ENCODE assay signal across 24 cellular contexts in the genomic region with DNA sequence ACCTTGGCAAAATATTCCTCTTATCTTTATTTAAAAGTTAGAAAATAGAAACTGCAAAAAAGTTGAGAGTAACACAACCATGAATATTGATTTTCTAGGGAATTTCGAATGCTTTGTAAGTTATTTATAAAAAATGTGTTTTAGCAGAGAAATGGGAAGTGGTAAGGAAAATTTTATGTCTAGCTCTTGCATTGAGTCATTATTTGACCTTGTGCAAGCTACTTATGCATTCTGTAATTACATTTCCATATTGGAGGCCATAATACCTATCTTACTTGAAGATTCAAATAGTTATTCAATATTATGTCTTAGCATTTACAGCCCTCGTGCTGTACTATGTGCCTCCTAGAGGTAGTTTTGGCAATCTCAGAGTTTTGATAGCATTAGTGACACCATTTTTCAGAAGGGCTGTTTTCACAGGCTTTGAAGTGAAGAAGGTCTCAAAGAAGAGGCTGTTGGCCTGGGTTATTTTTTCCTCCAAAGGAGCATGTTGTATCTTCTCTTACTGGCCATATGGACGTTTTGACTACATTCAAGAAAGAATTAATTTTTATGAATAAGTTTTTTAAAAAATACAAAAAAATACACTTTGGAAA.
"Had no signal": no experiment of that assay in that cellular context is flagged by ENCODE, and none has a peak within 500 bp of the region (broad histone marks: within the 10 kb centered on the region; RNA-seq: fewer than 3 reads in every experiment).

No MANE protein-coding gene starts in this region.

- ATAC-seq: activated CD8-positive, alpha-beta T cell treated with anti-CD3 and anti-CD28 coated beads for 36 hours; activated T-cell treated with anti-CD3 and anti-CD28 coated beads, Interleukin-2, amount 50 U/mL, for 72 hours; left cardiac atrium; left ventricle myocardium superior; right lobe of liver; stimulated activated naive CD8-positive, alpha-beta T cell treated with anti-CD3 and anti-CD28 coated beads, Interleukin-15, Interleukin-2, amounts not matched to agents 100 U/mL and 50 U/mL, for 24 hours; WTC11 had no signal

- H3K27ac ChIP-seq: epithelial cell of prostate, ovary, right lobe of liver, testis, transverse colon, uterus had no signal

- H3K27me3 ChIP-seq: ovary, right lobe of liver, testis, uterus had no signal

- H3K4me1 ChIP-seq: right lobe of liver, testis, transverse colon, uterus had no signal

- H3K4me1 Mint-ChIP-seq: WTC11 had no signal

- H3K36me3 ChIP-seq: ovary, right lobe of liver, transverse colon, uterus had no signal

- H3K9me3 Mint-ChIP-seq: activated CD8-positive, alpha-beta T cell treated with anti-CD3 and anti-CD28 coated beads for 36 hours; activated T-cell treated with anti-CD3 and anti-CD28 coated beads, Interleukin-2, amount 50 U/mL, for 72 hours had no signal

- H3K27me3 Mint-ChIP-seq: activated naive CD8-positive, alpha-beta T cell had no signal

- H3K4me3 ChIP-seq: ovary, right lobe of liver, testis, transverse colon, uterus had no signal

- H3K4me3 Mint-ChIP-seq: activated CD8-positive, alpha-beta T cell treated with anti-CD3 and anti-CD28 coated beads for 36 hours; activated naive CD8-positive, alpha-beta T cell; activated T-cell treated with anti-CD3 and anti-CD28 coated beads, Interleukin-2, amount 50 U/mL, for 72 hours; WTC11 had no signal

- H3K9me3 ChIP-seq: ovary, right lobe of liver, testis, transverse colon, uterus had no signal

- H3K27ac Mint-ChIP-seq: activated CD8-positive, alpha-beta T cell treated with anti-CD3 and anti-CD28 coated beads for 36 hours; activated naive CD8-positive, alpha-beta T cell; activated T-cell treated with anti-CD3 and anti-CD28 coated beads, Interleukin-2, amount 50 U/mL, for 72 hours; progenitor cell of endocrine pancreas; WTC11 had no signal

- DNase-seq: activated CD4-positive, alpha-beta T cell treated with anti-CD3 and anti-CD28 coated beads, Interleukin-2, amount 50 U/mL, for 1 hour; activated CD8-positive, alpha-beta T cell treated with anti-CD3 and anti-CD28 coated beads for 36 hours; activated effector memory CD4-positive, alpha-beta T cell treated with Interleukin-2 at 50 U/mL for 16 hours; activated naive CD4-positive, alpha-beta T cell treated with Interleukin-2 at 50 U/mL for 16 hours; activated T-cell treated with anti-CD3 and anti-CD28 coated beads for 4 hours; activated T-cell treated with anti-CD3 and anti-CD28 coated beads, Interleukin-2, amount 50 U/mL, for 72 hours; anterior cingulate cortex; dermis blood vessel endothelial cell; effector CD4-positive, alpha-beta T cell; left cardiac atrium; left ventricle myocardium superior; mammary epithelial cell; ovary; right lobe of liver; stimulated activated CD4-positive, alpha-beta T cell treated with anti-CD3 and anti-CD28 coated beads, Interleukin-2, amount 100 ng/mL, for 48 hours; stimulated activated naive CD8-positive, alpha-beta T cell treated with anti-CD3 and anti-CD28 coated beads, Interleukin-15, Interleukin-2, amounts not matched to agents 100 U/mL and 50 U/mL, for 24 hours; T-helper 9 cell; testis; transverse colon; uterus had no signal

- H3K36me3 Mint-ChIP-seq: activated naive CD8-positive, alpha-beta T cell; WTC11 had no signal
